ENCODE assay signal across 8 cellular contexts in the genomic region with DNA sequence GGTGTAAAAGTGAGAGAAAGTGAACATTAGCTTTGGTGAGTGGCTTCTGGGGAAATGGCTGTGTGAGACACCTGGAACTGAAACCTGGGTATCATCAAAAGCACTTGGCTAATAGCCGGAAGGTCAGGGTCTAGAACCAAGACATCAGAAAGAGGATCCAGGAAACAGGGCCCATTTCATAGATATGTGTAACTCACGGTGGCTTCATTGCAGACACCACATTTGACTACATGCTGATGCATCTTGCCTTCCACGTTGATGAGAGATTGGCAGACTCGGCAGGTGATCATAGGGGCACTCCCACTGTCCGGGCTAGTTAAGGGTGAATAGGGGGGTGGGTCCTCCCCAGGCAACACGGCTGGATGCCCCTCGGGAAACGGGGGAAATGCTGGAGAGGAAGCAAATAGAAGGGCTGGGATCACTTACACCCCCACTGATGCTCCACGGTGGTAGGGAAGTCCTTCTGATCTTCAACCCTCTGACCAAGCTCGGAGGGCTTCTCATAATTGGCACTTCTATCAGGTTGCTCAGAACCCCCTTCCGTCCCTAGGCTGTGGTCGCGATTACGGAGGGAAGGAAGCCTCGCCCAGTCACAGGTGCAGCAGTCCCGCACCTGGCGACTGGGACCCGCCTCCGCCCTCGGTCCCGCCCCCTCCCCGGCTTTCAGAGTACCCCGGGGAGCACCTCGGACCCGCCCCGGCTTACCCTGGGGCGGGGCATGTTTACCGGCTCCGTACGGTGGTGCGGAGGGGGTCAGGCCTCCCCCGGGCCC. TPM values are rescaled to one million over a fixed set of nuclear protein-coding genes. Genes with fewer than 3 reads are reported as not detected.
DNase-seq lines count a peak whose midpoint lies in the region; ATAC-seq and TF ChIP-seq lines count a peak whose summit lies in the region.

No MANE protein-coding gene starts in this region.

- H3K9me2 ChIP-seq in PC-9 (ENCODE audit: insufficient read depth): no peaks in the 10 kb centered on the region

- peak overlapping the region; percentile 74 for H3K4me3 ChIP-seq in PC-9

- DNase-seq in PC-9 (peak; percentile 39), iPS-NIHi11 (ENCODE audit: low spot score) (peak; percentile 38), NCI-H1092 (lab: John Stamatoyannopoulos, UW) (no peak), retina (no peak)
- DNase-seq in stimulated activated CD4-positive, alpha-beta T cell treated with anti-CD3 and anti-CD28 coated beads, Interleukin-15, amount 100 ng/mL, for 24 hours: peak; percentile 61

- H3K36me3 ChIP-seq in PC-9 (ENCODE audit: low read depth): 0 out of 2 replicates have a peak, but pooled peaks cover 5% of the 10 kb centered on the region

- TF ChIP-seq CTCF in PC-9 (conservative IDR thresholded peaks at IDR 0.05): no peak

- H3K27me3 ChIP-seq in PC-9 (ENCODE audit: insufficient read depth, low read depth): no peaks in the 10 kb centered on the region

- CTCF ChIA-PET in PC-9 (lab: Charles Lee): no interaction called here

- peak; percentile 22 for TF ChIP-seq POLR2A in GM18505 (IDR thresholded peaks at IDR 0.05; ENCODE audit: borderline replicate concordance, extremely low read depth, insufficient read depth, insufficient read length)

- peaks cover 42% of the 10 kb centered on the region for H3K79me2 ChIP-seq in PC-9 (ENCODE audit: low read depth)

- no TSS peak for BruUV-seq in PC-9 (replicated peaks; lab: Mats Ljungman, UMichigan)

- no peaks in the 10 kb centered on the region for H4K20me1 ChIP-seq in PC-9 (ENCODE audit: insufficient read depth)

- no peaks in the 10 kb centered on the region for H3F3A ChIP-seq in PC-9 (ENCODE audit: insufficient read depth, low read depth)

- WGBS in adipose tissue, 3 donors: 5 to 6% (median 5%) methylated on average over 24 to 32 of the region's 32 CpGs

- H3K27ac ChIP-seq in PC-9: peak overlapping the region; percentile 64
- H3K27ac ChIP-seq in adipose tissue (ENCODE audit: low read depth, low read length): peak overlapping the region; percentile 62

- POLR2A ChIA-PET in PC-9 (lab: Charles Lee; ENCODE audit: unreplicated experiment): interaction anchor here (0.5 to 1.4 kb wide), 8 partner anchors 16 to 387 kb away, joined by 3 to 31 read pairs (median 6); partner anchors contain the start of genes CCNB1IP1, PARP2 and TEP1

- intact Hi-C loops in PC-9 (cut with micrococcal nuclease; ENCODE audit: unreplicated experiment): loop anchor here (1.0 to 10.0 kb wide), 2 partner anchors 9 to 116 kb away; partner anchors contain the start of genes PARP2 and PNP

- peak overlapping the region; percentile 86 for H3K4me2 ChIP-seq in PC-9

- ATAC-seq in GM18505 (IDR thresholded peaks at IDR 0.05; ENCODE audit: unreplicated experiment): peak; percentile 8
- peak; percentile 6 for ATAC-seq in HG02973 (IDR thresholded peaks at IDR 0.05; ENCODE audit: unreplicated experiment)

- peaks cover 18% of the 10 kb centered on the region for H3K4me1 ChIP-seq in PC-9 (replicated peaks; ENCODE audit: insufficient read depth)

- no peaks in the 10 kb centered on the region for H3K9me3 ChIP-seq in PC-9 (ENCODE audit: insufficient read depth, low read depth)

- H2AFZ ChIP-seq in PC-9: peak overlapping the region; percentile 79

RNA-seq across cellular contexts. Expression of gene PIP4P1, which starts 0.6 kb away (rescaled TPM):
- total RNA-seq in PC-9 (2021): 20.1 and 22.2 TPM in 2 replicates
- 10 to 100 TPM; 19.0 to 36.6 (median 24.6) TPM for polyA plus RNA-seq in adipose tissue

RNA-seq across cellular contexts. Expression of gene APEX1, which starts 5.6 kb away (rescaled TPM):
- total RNA-seq in PC-9 (2021): 107 and 113 TPM in 2 replicates
- 100 to 1,000 TPM in 2 of 3 donors, 10 to 100 TPM in 1; 94.2 to 151 (median 116) TPM for polyA plus RNA-seq in adipose tissue

RNA-seq across cellular contexts. Expression of gene OSGEP, which starts 6.0 kb away (rescaled TPM):
- total RNA-seq in PC-9 (2021): 17.2 and 20.6 TPM in 2 replicates
- 10 to 100 TPM; 19.5 to 26.7 (median 22.4) TPM for polyA plus RNA-seq in adipose tissue

RNA-seq across cellular contexts. Expression of gene PNP, which starts 8.6 kb away (rescaled TPM):
- 23.5 and 26.9 TPM in 2 replicates for total RNA-seq in PC-9 (2021)
- 100 to 1,000 TPM in 1 of 3 donors, 10 to 100 TPM in 2; 17.0 to 182 (median 41.7) TPM for polyA plus RNA-seq in adipose tissue

RNA-seq across cellular contexts. Expression of gene KLHL33, which starts 24.7 kb away (rescaled TPM):
- total RNA-seq in PC-9 (2021): 0.11 TPM in 1 of 2 replicates, not detected in the other
- polyA plus RNA-seq in adipose tissue: 1 to 10 TPM in 1 of 3 donors, under 1 TPM in 2; 0.09 to 1.6 (median 0.27) TPM

Comparison
In these comparisons a context has a peak if more than half of its experiments do, and no peak if none do; other contexts are left out.
1. DNase-seq: peak in PC-9 (2 of 2), iPS-NIHi11 (single experiment) and stimulated activated CD4-positive, alpha-beta T cell treated with anti-CD3 and anti-CD28 coated beads, Interleukin-15, amount 100 ng/mL, for 24 hours (single experiment); none in NCI-H1092 (single experiment) and retina (single experiment).